In the genomic region with DNA sequence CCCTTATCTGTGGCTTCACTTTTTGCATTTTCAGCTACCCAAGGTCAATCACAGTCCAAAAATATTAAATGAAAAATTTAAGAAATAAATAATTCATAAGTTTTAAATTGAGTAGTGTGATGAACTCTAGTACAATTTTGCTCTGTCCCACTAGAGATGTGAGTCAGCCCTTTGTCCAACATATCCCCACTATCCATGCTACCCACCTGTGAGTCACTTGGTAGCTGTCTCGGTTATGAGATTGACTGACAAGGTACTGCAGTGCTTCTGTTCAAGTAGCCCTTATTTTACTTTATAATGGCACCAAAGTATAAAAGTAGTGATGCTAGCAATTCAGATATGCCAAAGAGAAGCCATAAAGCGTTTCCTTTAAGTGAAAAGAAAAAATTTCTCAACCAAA, we compare ENCODE assay signal across 13 cellular contexts.
"Had no signal": no experiment of that assay in that cellular context is flagged by ENCODE, and none has a peak within 500 bp of the region (broad histone marks: within the 10 kb centered on the region; RNA-seq: fewer than 3 reads in every experiment).

No MANE protein-coding gene starts in this region.

- ATAC-seq: gastroesophageal sphincter; naive thymus-derived CD4-positive, alpha-beta T cell; right lobe of liver had no signal

- DNase-seq: cortex of kidney; dorsolateral prefrontal cortex; effector CD8-positive, alpha-beta T cell; glutamatergic neuron; kidney; mesendoderm; naive thymus-derived CD4-positive, alpha-beta T cell; nephron progenitor cell; retina; right lobe of liver; spleen; stimulated activated naive CD4-positive, alpha-beta T cell treated with Interleukin-2 at 50 U/mL for 16 hours had no signal
